ENCODE assay signal across 14 cellular contexts in the genomic region with DNA sequence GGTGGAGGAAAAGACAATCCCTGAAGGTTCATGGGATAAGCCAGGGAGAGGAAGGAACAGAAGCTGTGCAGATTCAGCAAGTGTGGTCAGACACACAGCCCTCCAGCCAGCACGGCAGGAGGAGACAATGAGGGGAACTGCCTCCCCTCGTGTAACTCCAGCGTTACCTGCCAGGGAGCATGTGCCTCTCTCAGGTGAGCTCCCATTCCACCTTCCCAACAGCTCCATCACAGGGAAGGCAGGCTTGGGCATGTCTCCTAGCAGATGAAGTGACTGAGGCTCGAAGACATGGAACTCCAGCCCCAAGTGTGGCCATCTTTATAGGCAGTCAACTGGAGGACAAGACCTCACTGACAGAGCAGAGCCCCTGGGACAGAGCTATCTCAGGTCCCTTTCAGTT. TPM values are rescaled to one million over a fixed set of nuclear protein-coding genes. Genes with fewer than 3 reads are reported as not detected.
DNase-seq lines count a peak whose midpoint lies in the region; ATAC-seq and TF ChIP-seq lines count a peak whose summit lies in the region.
"Had no signal": no experiment of that assay in that cellular context is flagged by ENCODE, and none has a peak within 500 bp of the region (broad histone marks: within the 10 kb centered on the region; RNA-seq: fewer than 3 reads in every experiment).

No MANE protein-coding gene starts in this region.

- no peak overlapping the region for H3K27ac Mint-ChIP-seq in activated CD8-positive, alpha-beta memory T cell treated with anti-CD3 and anti-CD28 coated beads, Interleukin-2, amount 10 ng/mL, durations not matched to agents 7 days and 5 days
- H3K27ac Mint-ChIP-seq in chondrocyte (ENCODE audit: unreplicated experiment) = no peak overlapping the region
- no peak overlapping the region for H3K27ac Mint-ChIP-seq in type B pancreatic cell
- H3K27ac Mint-ChIP-seq: CD8-positive, alpha-beta memory T cell; HFFc6 had no signal

- H3K4me1 Mint-ChIP-seq in activated CD8-positive, alpha-beta memory T cell treated with anti-CD3 and anti-CD28 coated beads, Interleukin-2, amount 10 ng/mL, durations not matched to agents 7 days and 5 days = no peaks in the 10 kb centered on the region
- H3K4me1 Mint-ChIP-seq in chondrocyte (ENCODE audit: low read depth) (peaks cover 12% of the 10 kb centered on the region), type B pancreatic cell (ENCODE audit: unreplicated experiment) (peaks cover 38% of the 10 kb centered on the region)
- H3K4me1 Mint-ChIP-seq: CD8-positive, alpha-beta memory T cell had no signal

- peaks cover 7% of the 10 kb centered on the region for H3K9me3 Mint-ChIP-seq in activated CD8-positive, alpha-beta memory T cell treated with anti-CD3 and anti-CD28 coated beads, Interleukin-2, amount 10 ng/mL, durations not matched to agents 7 days and 5 days (ENCODE audit: low read depth)
- H3K9me3 Mint-ChIP-seq in chondrocyte (ENCODE audit: low read depth) = peaks cover 4% of the 10 kb centered on the region
- H3K9me3 Mint-ChIP-seq in type B pancreatic cell = peaks cover 4% of the 10 kb centered on the region
- H3K9me3 Mint-ChIP-seq: HFFc6 had no signal

- H3K4me3 Mint-ChIP-seq in activated CD8-positive, alpha-beta memory T cell treated with anti-CD3 and anti-CD28 coated beads, Interleukin-2, amount 10 ng/mL, durations not matched to agents 7 days and 5 days = no peak overlapping the region
- no peak overlapping the region for H3K4me3 Mint-ChIP-seq in chondrocyte (ENCODE audit: unreplicated experiment)
- no peak overlapping the region for H3K4me3 Mint-ChIP-seq in type B pancreatic cell
- H3K4me3 Mint-ChIP-seq: CD8-positive, alpha-beta memory T cell; HFFc6 had no signal

- no peak for ATAC-seq in activated CD8-positive, alpha-beta memory T cell treated with anti-CD3 and anti-CD28 coated beads, Interleukin-2, amount 10 ng/mL, durations not matched to agents 7 days and 5 days
- ATAC-seq in HG03135 (IDR thresholded peaks at IDR 0.05; ENCODE audit: unreplicated experiment) (no peak), HG02852 (IDR thresholded peaks at IDR 0.05; ENCODE audit: unreplicated experiment) (no peak)

- CTCF ChIA-PET in activated CD8-positive, alpha-beta memory T cell treated with anti-CD3 and anti-CD28 coated beads, Interleukin-2, amount 10 ng/mL, durations not matched to agents 7 days and 5 days (lab: Charles Lee) = no interaction called here

- peaks cover 10% of the 10 kb centered on the region for H3K27me3 Mint-ChIP-seq in activated CD8-positive, alpha-beta memory T cell treated with anti-CD3 and anti-CD28 coated beads, Interleukin-2, amount 10 ng/mL, durations not matched to agents 7 days and 5 days
- H3K27me3 Mint-ChIP-seq in chondrocyte (ENCODE audit: low read depth) (peaks cover under 1% of the 10 kb centered on the region), type B pancreatic cell (peaks cover 3% of the 10 kb centered on the region)

- H3K36me3 Mint-ChIP-seq in activated CD8-positive, alpha-beta memory T cell treated with anti-CD3 and anti-CD28 coated beads, Interleukin-2, amount 10 ng/mL, durations not matched to agents 7 days and 5 days = no peaks in the 10 kb centered on the region
- H3K36me3 Mint-ChIP-seq in chondrocyte (ENCODE audit: low read depth) (no peaks in the 10 kb centered on the region), type B pancreatic cell (peaks cover 7% of the 10 kb centered on the region)

- peak; percentile 28 for DNase-seq in activated CD8-positive, alpha-beta memory T cell treated with anti-CD3 and anti-CD28 coated beads for 24 hours
- no peak for DNase-seq in activated CD8-positive, alpha-beta memory T cell treated with anti-CD3 and anti-CD28 coated beads, Interleukin-2, amount 10 ng/mL, durations not matched to agents 7 days and 5 days
- DNase-seq in chondrocyte (ENCODE audit: low spot score) (peak; percentile 59), islet precursor cell (peak; percentile 47), type B pancreatic cell (ENCODE audit: extremely low spot score, unreplicated experiment) (peak; percentile 50), activated T-cell treated with anti-CD3 and anti-CD28 coated beads for 4 hours (no peak)
- DNase-seq: Caco-2; CD8-positive, alpha-beta memory T cell; GF-D8; GOT3; HCEC 1CT; HFFc6 had no signal

- TF ChIP-seq CTCF in chondrocyte (IDR thresholded peaks at IDR 0.05) (no peak), type B pancreatic cell (conservative IDR thresholded peaks at IDR 0.05) (no peak)

RNA-seq across cellular contexts. Expression of gene ZBTB7C, which starts 47.4 kb away (rescaled TPM):
- total RNA-seq in activated CD8-positive, alpha-beta memory T cell treated with anti-CD3 and anti-CD28 coated beads, Interleukin-2, amount 10 ng/mL, durations not matched to agents 7 days and 5 days = under 1 TPM in 1 of 2 experiments, not detected in 1; 0.09 TPM
- 1.00 to 4.4 TPM (median 1.4 TPM) in 3 replicates for total RNA-seq in chondrocyte
- total RNA-seq in type B pancreatic cell (ENCODE audit: low replicate concordance) = 13.0 and 40.9 TPM in 2 replicates
- total RNA-seq: HFFc6 had no signal

Comparison
In these comparisons a context has a peak if more than half of its experiments do, and no peak if none do; other contexts are left out.
1. DNase-seq: peak in activated CD8-positive, alpha-beta memory T cell treated with anti-CD3 and anti-CD28 coated beads for 24 hours (single experiment), chondrocyte (single experiment), islet precursor cell (single experiment) and type B pancreatic cell (single experiment); none in activated CD8-positive, alpha-beta memory T cell treated with anti-CD3 and anti-CD28 coated beads, Interleukin-2, amount 10 ng/mL, durations not matched to agents 7 days and 5 days (single experiment) and activated T-cell treated with anti-CD3 and anti-CD28 coated beads for 4 hours (single experiment).